In the genomic region with DNA sequence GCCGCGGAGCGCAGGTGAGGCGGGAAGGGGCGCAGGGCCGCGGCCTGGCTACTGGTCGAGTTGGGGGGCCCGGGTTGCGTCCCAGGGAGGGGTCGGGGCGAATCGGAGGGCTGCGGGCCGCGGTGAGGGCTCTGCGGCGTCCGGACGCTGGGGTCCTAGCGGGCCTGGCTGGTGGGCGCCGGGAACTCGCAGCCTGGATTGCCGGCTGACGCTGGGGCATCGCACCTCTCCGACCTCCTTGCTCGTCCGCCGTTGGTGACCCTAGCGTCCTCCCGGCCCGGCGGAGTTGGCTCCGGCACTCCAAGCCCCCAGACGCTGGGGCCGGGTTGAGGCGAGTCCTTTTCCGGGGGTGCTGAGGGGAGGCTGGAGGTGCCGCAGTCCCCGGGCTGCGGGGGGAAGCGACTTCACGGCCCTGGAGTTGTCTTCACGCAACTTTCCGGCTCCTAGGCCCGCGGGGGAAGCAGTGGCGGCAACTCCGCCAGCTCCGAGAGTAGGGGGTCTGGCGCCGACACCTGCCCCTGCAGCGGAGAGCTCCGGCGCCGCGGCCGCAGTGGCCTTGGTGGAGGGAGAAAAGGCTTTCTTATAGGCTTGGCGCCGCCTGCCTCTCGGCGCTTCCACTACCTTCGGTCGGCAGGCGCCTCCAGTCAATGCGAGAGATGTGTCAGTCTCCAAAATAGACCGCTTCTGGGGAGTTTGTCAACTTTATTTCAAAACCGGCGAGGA, we compare ENCODE assay signal across 8 cellular contexts.
DNase-seq lines count a peak whose midpoint lies in the region; TF ChIP-seq lines count a peak whose summit lies in the region.

No MANE protein-coding gene starts in this region.

- peaks cover 9% of the 10 kb centered on the region; the same call in 1 of the 2 replicates for H3K79me2 ChIP-seq in H9 (ENCODE audit: insufficient read depth, low read length)

- H3K4me1 Mint-ChIP-seq in H9 = peaks cover 14 to 22% of the 10 kb centered on the region in 2 experiments

- H2BK120ac ChIP-seq in H9 (ENCODE audit: low read depth, low read length, poor library complexity, severe bottlenecking) = no peak overlapping the region

- H3K4me3 Mint-ChIP-seq in H9 = peak overlapping the region; percentile 96 to 98

- no peak overlapping the region for H2BK20ac ChIP-seq in H9 (ENCODE audit: low read depth, low read length, poor library complexity, severe bottlenecking)

- H3K27me3 ChIP-seq in H9 (ENCODE audit: insufficient read depth, low read length) (no peaks in the 10 kb centered on the region), muscle layer of duodenum (ENCODE audit: low read depth, low read length) (no peaks in the 10 kb centered on the region)

- H4K5ac ChIP-seq in H9 (ENCODE audit: insufficient read length, low read depth, low read length) = no peak overlapping the region

- no peaks in the 10 kb centered on the region for H3K27me3 Mint-ChIP-seq in H9 (ENCODE audit: low read depth)

- no peak overlapping the region for H2AK5ac ChIP-seq in H9 (ENCODE audit: insufficient read length, low read length)

- no peak overlapping the region for H3K27ac ChIP-seq in H9 (ENCODE audit: insufficient read length, low read depth, low read length)
- peak overlapping the region; percentile 67 for H3K27ac ChIP-seq in muscle layer of duodenum (ENCODE audit: low read length)
- peak overlapping the region; percentile 50 for H3K27ac ChIP-seq in temporal lobe (ENCODE audit: low read depth, low read length)

- no peaks in the 10 kb centered on the region for H3K4me1 ChIP-seq in H9 (ENCODE audit: insufficient read depth, low read length)
- peaks cover 11 to 17% of the 10 kb centered on the region in 2 donors for H3K4me1 ChIP-seq in muscle layer of duodenum (ENCODE audit: control insufficient read depth in 1 of 2, insufficient read depth in 2 of 2, low read length in 2 of 2)

- H3K23me2 ChIP-seq in H9 (ENCODE audit: insufficient read length, low read depth, low read length, poor library complexity, severe bottlenecking) = peaks cover 8% of the 10 kb centered on the region

- no peaks in the 10 kb centered on the region for H3K36me3 ChIP-seq in muscle layer of duodenum (ENCODE audit: control insufficient read depth in 1 of 2, insufficient read depth in 2 of 2, low read length in 2 of 2)

- H3K9me3 Mint-ChIP-seq in H9 = no peaks in the 10 kb centered on the region; a peak in 1 of 5 replicates

- H3K4me2 ChIP-seq in H9 (ENCODE audit: insufficient read depth, insufficient read length, low read length) = peak overlapping the region; percentile 66

- H3K9ac ChIP-seq in H9 (ENCODE audit: extremely low read depth, insufficient read length, low read length) = peak overlapping the region; percentile 78

- H3K23ac ChIP-seq in H9 (ENCODE audit: insufficient read length, low read depth, low read length) = no peak overlapping the region

- H2BK5ac ChIP-seq in H9 (ENCODE audit: insufficient read length, low read length) = no peak overlapping the region

- H2AFZ ChIP-seq in H9 (ENCODE audit: low read length) = no peak overlapping the region

- H3K4me3 ChIP-seq in epithelial cell of esophagus (ENCODE audit: low read length) (peak overlapping the region; percentile 83), muscle layer of duodenum (ENCODE audit: low read depth in 1 of 2, low read length in 2 of 2) (peak overlapping the region; percentile 91 to 97)

- peaks cover 0 to 11% (median 2%) of the 10 kb centered on the region in 3 experiments; a peak in 4 of 7 replicates for H3K36me3 Mint-ChIP-seq in H9 (ENCODE audit: insufficient read depth in 1 of 3, low read depth in 3 of 3)

- H4K20me1 ChIP-seq in H9 (ENCODE audit: control insufficient read depth, insufficient read depth, insufficient read length) = no peaks in the 10 kb centered on the region

- H3K9me3 ChIP-seq in H9 (ENCODE audit: control insufficient read depth, low read depth, low read length) (no peaks in the 10 kb centered on the region), muscle layer of duodenum (ENCODE audit: control insufficient read depth in 1 of 2, low read length in 2 of 2) (no peaks in the 10 kb centered on the region)

- no peak overlapping the region for H3K56ac ChIP-seq in H9 (ENCODE audit: insufficient read length, low read depth, low read length)

- no peak overlapping the region for H4K91ac ChIP-seq in H9 (ENCODE audit: insufficient read length, low read depth, low read length)

- H2BK15ac ChIP-seq in H9 (ENCODE audit: low read depth, low read length) = no peak overlapping the region

- WGBS in H9 (ENCODE audit: extremely low coverage, insufficient read length, low lambda C conversion rate) = no CpG with 5 or more reads among the region's 71 CpGs

- H3K4ac ChIP-seq in H9 (ENCODE audit: low read depth, low read length) = no peak overlapping the region

- no peak overlapping the region; a peak in 1 of 7 replicates for H3K27ac Mint-ChIP-seq in H9

- TF ChIP-seq CTCF in H9 (conservative IDR thresholded peaks at IDR 0.05) = peak; percentile 24; the same call in 1 of the 3 replicates
- TF ChIP-seq CTCF in epithelial cell of esophagus (IDR thresholded peaks at IDR 0.05; ENCODE audit: insufficient read depth, low read depth, low read length, missing control alignments) = peak; percentile 24

- no peak overlapping the region for H3T11ph ChIP-seq in H9 (ENCODE audit: low read length)

- DNase-seq in EL = peak; percentile 58
- peak; percentile 43 for DNase-seq in H9
- DNase-seq in NCI-H1092 (lab: John Stamatoyannopoulos, UW) = peak; percentile 10
- peak; percentile 37 for DNase-seq in activated CD8-positive, alpha-beta memory T cell treated with anti-CD3 and anti-CD28 coated beads, Interleukin-2, amount 50 U/mL, for 4 hours
- DNase-seq in epithelial cell of esophagus (ENCODE audit: low read depth) = peak; percentile 67
- no peak for DNase-seq in NCI-H2029 (lab: John Stamatoyannopoulos, UW)

- H2BK12ac ChIP-seq in H9 (ENCODE audit: insufficient read length, low read depth, low read length) = no peak overlapping the region

- peaks cover 5% of the 10 kb centered on the region for H3K79me1 ChIP-seq in H9 (ENCODE audit: insufficient read depth, low read depth, low read length, poor library complexity, severe bottlenecking)

- peak overlapping the region; percentile 61 for H3K18ac ChIP-seq in H9 (ENCODE audit: insufficient read length, low read depth, low read length)

- peak overlapping the region; percentile 17 for H3K14ac ChIP-seq in H9 (ENCODE audit: insufficient read depth, low read length)

- no peak overlapping the region for H4K8ac ChIP-seq in H9 (replicated peaks; ENCODE audit: insufficient read length, low read depth, low read length)
